In the genomic region with DNA sequence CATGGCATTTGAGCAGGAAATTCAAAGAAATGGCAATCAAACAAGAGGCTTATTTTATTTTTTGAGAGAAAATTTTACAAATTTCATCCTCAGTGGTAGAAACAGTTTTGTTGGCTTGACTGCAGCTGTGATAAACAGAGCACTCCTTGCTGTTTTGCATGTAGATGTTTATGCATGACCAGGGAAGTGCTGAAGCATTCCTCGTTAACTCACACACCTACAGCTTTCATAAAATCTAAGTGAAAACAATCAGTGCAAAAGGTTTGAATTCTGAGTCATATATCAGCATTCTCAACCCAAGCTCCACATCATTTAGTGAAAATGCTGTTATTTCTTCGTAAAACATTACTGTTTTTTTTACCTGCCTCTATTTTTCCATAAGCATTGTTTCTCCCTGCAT, we compare ENCODE assay signal across 26 cellular contexts.
"Had no signal": no experiment of that assay in that cellular context is flagged by ENCODE, and none has a peak within 500 bp of the region (broad histone marks: within the 10 kb centered on the region; RNA-seq: fewer than 3 reads in every experiment).

No MANE protein-coding gene starts in this region.

- H3K36me3 Mint-ChIP-seq: activated naive CD4-positive, alpha-beta T cell treated with anti-CD3 and anti-CD28 coated beads, Interleukin-2, amount 10 ng/mL, durations not matched to agents 7 days and 5 days; activated naive CD8-positive, alpha-beta T cell treated with anti-CD3 and anti-CD28 coated beads for 36 hours had no signal

- H3K27ac Mint-ChIP-seq: activated CD4-positive, alpha-beta memory T cell treated with anti-CD3 and anti-CD28 coated beads, Interleukin-2, amount 10 ng/mL, durations not matched to agents 7 days and 5 days; activated CD4-positive, alpha-beta T cell treated with anti-CD3 and anti-CD28 coated beads for 36 hours; activated naive CD4-positive, alpha-beta T cell treated with anti-CD3 and anti-CD28 coated beads, Interleukin-2, amount 10 ng/mL, durations not matched to agents 7 days and 5 days; activated naive CD8-positive, alpha-beta T cell treated with anti-CD3 and anti-CD28 coated beads for 36 hours; activated T-helper 17 cell treated with anti-CD3 and anti-CD28 coated beads, Interleukin-2, amount 50 U/mL, for 72 hours had no signal

- H3K4me3 Mint-ChIP-seq: activated CD4-positive, alpha-beta memory T cell treated with anti-CD3 and anti-CD28 coated beads, Interleukin-2, amount 10 ng/mL, durations not matched to agents 7 days and 5 days; activated CD4-positive, alpha-beta T cell treated with anti-CD3 and anti-CD28 coated beads for 36 hours; activated naive CD4-positive, alpha-beta T cell treated with anti-CD3 and anti-CD28 coated beads, Interleukin-2, amount 10 ng/mL, durations not matched to agents 7 days and 5 days; activated naive CD8-positive, alpha-beta T cell treated with anti-CD3 and anti-CD28 coated beads for 36 hours; activated T-helper 17 cell treated with anti-CD3 and anti-CD28 coated beads, Interleukin-2, amount 50 U/mL, for 72 hours had no signal

- H3K27ac ChIP-seq: RWPE1, SJCRH30, VCaP had no signal

- ATAC-seq: activated CD4-positive, alpha-beta T cell treated with anti-CD3 and anti-CD28 coated beads for 36 hours; activated T-helper 17 cell treated with anti-CD3 and anti-CD28 coated beads, Interleukin-2, amount 50 U/mL, for 72 hours had no signal

- DNase-seq: activated CD4-positive, alpha-beta memory T cell treated with anti-CD3 and anti-CD28 coated beads, Interleukin-2, amount 10 ng/mL, durations not matched to agents 7 days and 5 days; activated CD4-positive, alpha-beta T cell treated with anti-CD3 and anti-CD28 coated beads for 36 hours; activated CD4-positive, alpha-beta T cell treated with anti-CD3 and anti-CD28 coated beads, Interleukin-2, amount 50 U/mL, for 1 hour; activated gamma-delta T cell; activated naive CD4-positive, alpha-beta T cell treated with anti-CD3 and anti-CD28 coated beads, Interleukin-2, amount 10 ng/mL, durations not matched to agents 7 days and 5 days; activated naive CD8-positive, alpha-beta T cell treated with anti-CD3 and anti-CD28 coated beads for 36 hours; activated T-cell treated with anti-CD3 and anti-CD28 coated beads for 4 hours; activated T-cell treated with anti-CD3 and anti-CD28 coated beads, Interleukin-2, amount 50 U/mL, for 48 hours; cerebellar nuclear complex; NCI-H1048; NCI-H1417 treated with DMSO at 0.1 percent for 48 hours; NCI-H1694; NCI-H2029; NCI-H2107; NCI-H2171 treated with DMSO at 0.1 percent for 48 hours; NCI-H226; NCI-H69; NK-92 treated with Interleukin-12 subunit alpha and Interleukin-12 subunit beta, amount 100 ng/mL, for 24 hours; Right ventricle myocardium superior; SJCRH30; SK-N-SH; T-helper 1 cell had no signal

- H3K27me3 Mint-ChIP-seq: activated CD4-positive, alpha-beta memory T cell treated with anti-CD3 and anti-CD28 coated beads, Interleukin-2, amount 10 ng/mL, durations not matched to agents 7 days and 5 days; activated naive CD4-positive, alpha-beta T cell treated with anti-CD3 and anti-CD28 coated beads, Interleukin-2, amount 10 ng/mL, durations not matched to agents 7 days and 5 days had no signal

- H3K27me3 ChIP-seq: Peyer's patch, SJCRH30 had no signal

- H3K4me2 ChIP-seq: SK-N-SH had no signal

- H3K4me3 ChIP-seq: Peyer's patch, SJCRH30 had no signal

- H3K4me1 Mint-ChIP-seq: activated CD4-positive, alpha-beta T cell treated with anti-CD3 and anti-CD28 coated beads for 36 hours; activated naive CD8-positive, alpha-beta T cell treated with anti-CD3 and anti-CD28 coated beads for 36 hours; activated T-helper 17 cell treated with anti-CD3 and anti-CD28 coated beads, Interleukin-2, amount 50 U/mL, for 72 hours had no signal

- H3K4me1 ChIP-seq: SJCRH30 had no signal

- H3K9ac ChIP-seq: SK-N-SH had no signal

- H3K9me3 ChIP-seq: Peyer's patch, SJCRH30, SK-N-SH had no signal

- H3K9me3 Mint-ChIP-seq: activated CD4-positive, alpha-beta memory T cell treated with anti-CD3 and anti-CD28 coated beads, Interleukin-2, amount 10 ng/mL, durations not matched to agents 7 days and 5 days; activated T-helper 17 cell treated with anti-CD3 and anti-CD28 coated beads, Interleukin-2, amount 50 U/mL, for 72 hours had no signal

- H3K36me3 ChIP-seq: Peyer's patch, SJCRH30 had no signal
